ENCODE assay signal across 8 cellular contexts in the genomic region with DNA sequence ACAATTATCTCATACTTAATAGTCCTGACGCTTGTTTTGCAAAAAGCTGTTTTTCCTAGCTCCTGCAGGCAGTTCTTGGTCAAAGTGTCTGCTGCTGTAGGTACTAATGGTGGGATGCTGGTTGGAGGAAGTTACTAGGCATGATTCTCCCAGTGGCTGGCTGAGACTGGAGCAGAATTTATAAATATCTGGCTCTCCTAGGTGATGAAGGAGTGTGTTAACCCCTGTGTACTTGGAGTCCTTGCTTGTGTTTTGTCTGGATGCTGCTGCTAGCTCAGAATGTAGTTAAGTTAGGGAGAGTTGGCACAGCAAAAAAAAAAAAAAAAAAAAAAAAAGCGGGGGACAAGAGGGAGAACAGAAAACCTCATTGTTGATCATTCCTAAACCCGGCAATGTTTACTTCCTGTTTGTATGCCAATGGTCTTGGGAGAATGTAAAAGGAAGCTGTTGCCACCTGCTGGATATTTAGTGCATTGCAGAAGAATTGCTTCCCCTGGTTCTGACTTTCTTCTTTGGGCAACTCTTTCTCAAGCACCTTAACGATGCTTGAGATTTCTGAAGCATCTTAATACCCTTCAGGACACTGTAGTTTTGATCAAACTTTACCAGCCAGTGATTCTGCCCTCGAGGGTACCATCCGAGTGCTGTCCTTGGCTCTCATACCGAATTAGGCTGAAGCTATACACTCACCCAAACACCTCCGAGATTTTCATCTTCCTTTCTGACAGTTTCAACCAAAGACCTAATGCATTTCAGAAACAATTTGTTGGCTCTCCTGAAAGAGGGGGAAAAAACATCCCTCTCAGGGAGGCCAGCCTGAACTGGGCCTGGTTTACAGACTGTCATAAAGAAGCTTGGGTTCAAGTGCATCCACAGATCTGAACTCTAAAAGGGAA.
DNase-seq lines count a peak whose midpoint lies in the region; ATAC-seq and TF ChIP-seq lines count a peak whose summit lies in the region.

No MANE protein-coding gene starts in this region.

- peak; percentile 83 for TF ChIP-seq CTCF in OCI-LY1 (IDR thresholded peaks at IDR 0.05; ENCODE audit: low read length)

- no peak overlapping the region for H3K4me3 ChIP-seq in OCI-LY1 (ENCODE audit: low read depth, low read length, poor library complexity, severe bottlenecking)
- H3K4me3 ChIP-seq in right cardiac atrium (ENCODE audit: low read length), result peak overlapping the region; percentile 21

- H3K4me2 ChIP-seq in OCI-LY1 (ENCODE audit: low read length), result peak overlapping the region; percentile 45; the same call in 1 of the 2 replicates

- no peaks in the 10 kb centered on the region for H3K9me2 ChIP-seq in OCI-LY1 (ENCODE audit: low read depth, low read length)

- peak overlapping the region; percentile 88 for H2AFZ ChIP-seq in OCI-LY1 (ENCODE audit: low read length)

- DNase-seq in activated gamma-delta T cell treated with Interleukin-2 at 50 U/mL for 16 hours (peak; percentile 14), activated gamma-delta T cell (lab: John Stamatoyannopoulos, UW) (no peak), HT1080 (ENCODE audit: low read depth) (peak; percentile 77), anterior cingulate cortex (lab: John Stamatoyannopoulos, UW) (peak in 43 of 58 donors; percentile 2 to 85 (median 36)), right cardiac atrium (no peak), renal cortical epithelial cell (ENCODE audit: low read depth) (peak; percentile 80)

- 32% methylated on average over 8 of the region's 8 CpGs for WGBS in right cardiac atrium

- intact Hi-C loops in right cardiac atrium (cut with DNase I), result loop anchor here in 3 of 4 donors (5.0 to 10.0 kb wide), 5 partner anchors 92 to 635 kb away; no protein-coding TSS in a partner anchor

- H3K9me3 ChIP-seq in OCI-LY1 (ENCODE audit: low read length), result no peaks in the 10 kb centered on the region
- no peaks in the 10 kb centered on the region for H3K9me3 ChIP-seq in right cardiac atrium (ENCODE audit: control insufficient read depth, low read length)

- H3K9ac ChIP-seq in OCI-LY1 (ENCODE audit: low read length), result no peak overlapping the region

- H3K4me1 ChIP-seq in OCI-LY1 (ENCODE audit: insufficient read depth, low read length, severe bottlenecking) (no peaks in the 10 kb centered on the region), right cardiac atrium (ENCODE audit: control insufficient read depth, insufficient read depth, low read length) (no peaks in the 10 kb centered on the region)

- no peaks in the 10 kb centered on the region for H3K79me2 ChIP-seq in OCI-LY1 (ENCODE audit: insufficient read depth, low read length)

- ATAC-seq in GM21576 (IDR thresholded peaks at IDR 0.05; ENCODE audit: unreplicated experiment) (peak; percentile 93), right cardiac atrium (peak; percentile 67 to 70)

- no peaks in the 10 kb centered on the region for H3K36me3 ChIP-seq in OCI-LY1 (ENCODE audit: insufficient read depth, low read length)

- no peaks in the 10 kb centered on the region for H4K20me1 ChIP-seq in OCI-LY1 (ENCODE audit: insufficient read depth, low read length)

- H3K27me3 ChIP-seq in OCI-LY1 (ENCODE audit: insufficient read depth, low read length) (no peaks in the 10 kb centered on the region), right cardiac atrium (ENCODE audit: control insufficient read depth, insufficient read depth) (no peaks in the 10 kb centered on the region)

- H3F3A ChIP-seq in OCI-LY1 (ENCODE audit: insufficient read depth, low read length), result no peaks in the 10 kb centered on the region

- no peak overlapping the region for H3K27ac ChIP-seq in OCI-LY1 (ENCODE audit: low read depth, low read length, poor library complexity, severe bottlenecking)
- H3K27ac ChIP-seq in right cardiac atrium (ENCODE audit: low read length), result no peak overlapping the region

Comparison
In these comparisons a context has a peak if more than half of its experiments do, and no peak if none do; other contexts are left out.
1. DNase-seq: peak in activated gamma-delta T cell treated with Interleukin-2 at 50 U/mL for 16 hours (single experiment), HT1080 (single experiment), anterior cingulate cortex (43 of 58) and renal cortical epithelial cell (single experiment); none in activated gamma-delta T cell (single experiment) and right cardiac atrium (0 of 3).